Comparison of ENCODE assay signal across 12 cellular contexts in the genomic region with DNA sequence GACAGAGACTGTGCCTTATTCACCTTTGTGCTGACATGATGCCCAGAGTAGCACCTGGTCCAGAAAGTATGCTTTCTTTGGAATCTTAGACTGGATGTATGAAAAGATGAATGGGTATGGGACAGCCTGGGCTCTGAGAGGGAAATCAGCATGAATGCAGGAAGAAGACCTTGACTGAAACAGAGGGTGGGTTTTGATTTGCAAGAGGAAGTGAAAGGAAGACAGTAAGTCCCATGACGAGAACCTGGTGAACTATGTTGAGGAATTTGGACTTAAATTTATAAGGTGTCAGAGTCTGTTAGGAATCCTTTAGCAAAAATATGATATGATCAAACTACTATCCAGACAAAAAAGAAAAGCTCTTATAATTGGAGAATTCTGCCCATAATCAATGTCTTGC.
DNase-seq lines count a peak whose midpoint lies in the region; ATAC-seq and TF ChIP-seq lines count a peak whose summit lies in the region.
"Had no signal": no experiment of that assay in that cellular context is flagged by ENCODE, and none has a peak within 500 bp of the region (broad histone marks: within the 10 kb centered on the region; RNA-seq: fewer than 3 reads in every experiment).

No MANE protein-coding gene starts in this region.

- no peak overlapping the region for H2AK9ac ChIP-seq in IMR-90 (replicated peaks; ENCODE audit: low read depth, low read length, poor library complexity)

- TF ChIP-seq RAD21 in IMR-90 (IDR thresholded peaks at IDR 0.05; ENCODE audit: low read length), result no peak

- H4K20me1 ChIP-seq in IMR-90 (ENCODE audit: insufficient read depth, low read length), result no peaks in the 10 kb centered on the region

- H3K4ac ChIP-seq in IMR-90 (ENCODE audit: low read depth, low read length), result peak overlapping the region; percentile 54

- intact Hi-C loops in IMR-90 (cut with micrococcal nuclease), result no loop called here

- no peak overlapping the region for H3K4me2 ChIP-seq in IMR-90 (ENCODE audit: low read depth, low read length)

- no peak for TF ChIP-seq POLR2A in IMR-90 (IDR thresholded peaks at IDR 0.05; ENCODE audit: low read depth, low read length)

- DNase-seq in Ammon's horn (ENCODE audit: low spot score) (peak; percentile 46), IMR-90 (no peak), NCI-H1105 (lab: John Stamatoyannopoulos, UW) (no peak), MG63 (no peak), BE2C (no peak), T-helper 2 cell (no peak)
- DNase-seq: right cardiac atrium, trophoblast cell had no signal

- peaks cover 10% of the 10 kb centered on the region; the same call in 1 of the 2 replicates for H3K4me1 ChIP-seq in IMR-90 (ENCODE audit: control insufficient read depth, insufficient read depth, low read length)
- H3K4me1 ChIP-seq in BE2C, result peaks cover 5% of the 10 kb centered on the region; the same call in 1 of the 2 replicates

- H3K27me3 ChIP-seq in IMR-90 (ENCODE audit: control insufficient read depth, insufficient read depth, low read length) (no peaks in the 10 kb centered on the region), MG63 (no peaks in the 10 kb centered on the region), BE2C (no peaks in the 10 kb centered on the region)

- no peak overlapping the region for H2AFZ ChIP-seq in IMR-90 (replicated peaks; ENCODE audit: low read length, poor library complexity)

- H3K14ac ChIP-seq in IMR-90 (replicated peaks; ENCODE audit: low read depth, low read length), result no peak overlapping the region; the same call in none of the 2 replicates

- ATAC-seq in GM19351 (IDR thresholded peaks at IDR 0.05; ENCODE audit: unreplicated experiment), result peak; percentile 64
- peak; percentile 63 for ATAC-seq in HG02852 (IDR thresholded peaks at IDR 0.05; ENCODE audit: unreplicated experiment)
- ATAC-seq in IMR-90 (ENCODE audit: low read depth), result no peak
- ATAC-seq: A549, right cardiac atrium had no signal

- H3K36me3 ChIP-seq in IMR-90 (ENCODE audit: control insufficient read depth, insufficient read depth, low read length) (no peaks in the 10 kb centered on the region), MG63 (no peaks in the 10 kb centered on the region), BE2C (no peaks in the 10 kb centered on the region)

- WGBS in IMR-90 (ENCODE audit: extremely low coverage in 2 of 2, insufficient read length in 1 of 2), 2 experiments, result no CpG with 5 or more reads among the region's 1 CpG

- peak overlapping the region; percentile 50 for H2AK5ac ChIP-seq in IMR-90 (ENCODE audit: low read depth, low read length)

- no peak overlapping the region; the same call in 1 of the 2 replicates for H4K5ac ChIP-seq in IMR-90 (ENCODE audit: low read depth, low read length)

- no TSS peak for BruUV-seq in IMR-90 (replicated peaks; lab: Mats Ljungman, UMichigan)

- no peak overlapping the region for H3K23ac ChIP-seq in IMR-90 (ENCODE audit: low read depth, low read length)

- H2BK15ac ChIP-seq in IMR-90 (ENCODE audit: low read depth, low read length), result no peak overlapping the region; the same call in 2 of the 3 replicates

- H3K56ac ChIP-seq in IMR-90 (ENCODE audit: extremely low read depth, insufficient read depth, low read length), result no peak overlapping the region

- no peak for TF ChIP-seq CTCF in IMR-90 (conservative IDR thresholded peaks at IDR 0.05; ENCODE audit: low read depth, low read length)
- TF ChIP-seq CTCF in BE2C (IDR thresholded peaks at IDR 0.05; ENCODE audit: low read depth, low read length), result no peak

- CTCF ChIA-PET in IMR-90 (lab: Yijun Ruan, JAX), result no interaction called here

- in situ Hi-C loops in IMR-90 (cut with MboI; ENCODE audit: low sequenced_read_pairs), result loop anchor here (25.0 kb wide), 1 partner anchor 252 kb away; no protein-coding TSS in a partner anchor

- H3K9me1 ChIP-seq in IMR-90 (ENCODE audit: insufficient read depth, low read length), result no peaks in the 10 kb centered on the region

- dilution Hi-C loops in IMR-90 (cut with HindIII; ENCODE audit: low sequenced_read_pairs, unreplicated experiment), result no loop called here

- H3K79me1 ChIP-seq in IMR-90 (ENCODE audit: low read depth in 1 of 2, low read length in 2 of 2), result 0 out of 4 replicates have a peak, but pooled peaks cover 0 to 3% of the 10 kb centered on the region in 2 experiments

- peak overlapping the region in 1 of 2 experiments; percentile 13; a peak in 1 of 4 replicates for H4K8ac ChIP-seq in IMR-90 (ENCODE audit: low read depth in 2 of 2, low read length in 2 of 2)

- peak overlapping the region; percentile 74; the same call in 1 of the 2 replicates for H3K18ac ChIP-seq in IMR-90 (ENCODE audit: low read depth, low read length)

- POLR2A ChIA-PET in IMR-90 (lab: Charles Lee; ENCODE audit: unreplicated experiment), result no interaction called here

- H2BK120ac ChIP-seq in IMR-90 (ENCODE audit: low read depth, low read length), result peak overlapping the region; percentile 71

- H3K4me3 ChIP-seq in IMR-90 (ENCODE audit: insufficient read depth, low read depth, low read length) (no peak overlapping the region), MG63 (no peak overlapping the region), BE2C (ENCODE audit: low read depth, low read length) (no peak overlapping the region)
- H3K4me3 ChIP-seq: A549 had no signal

- H3K9me3 ChIP-seq in IMR-90 (ENCODE audit: control insufficient read depth, insufficient read depth, low read length), result no peaks in the 10 kb centered on the region
- H3K9me3 ChIP-seq in MG63, result no peaks in the 10 kb centered on the region
- H3K9me3 ChIP-seq in BE2C, result no peaks in the 10 kb centered on the region
- H3K9me3 ChIP-seq: A549 had no signal

- no peak overlapping the region for H2BK5ac ChIP-seq in IMR-90 (ENCODE audit: low read depth, low read length, poor library complexity, severe bottlenecking)

- H3K9ac ChIP-seq in IMR-90 (ENCODE audit: low read depth, low read length), result no peak overlapping the region

- H4K91ac ChIP-seq in IMR-90 (ENCODE audit: insufficient read depth, low read depth, low read length), result no peak overlapping the region

- H2BK20ac ChIP-seq in IMR-90 (ENCODE audit: low read depth, low read length), result peak overlapping the region; percentile 36; the same call in 1 of the 2 replicates

- H3K27ac ChIP-seq in IMR-90 (ENCODE audit: insufficient read depth, low read length), result no peak overlapping the region
- H3K27ac ChIP-seq: epithelial cell of prostate had no signal

TF ChIP-seq in IMR-90, 13 proteins besides CTCF, POLR2A, EP300 and RAD21:
- TF ChIP-seq MXI1 (IDR thresholded peaks at IDR 0.05; ENCODE audit: borderline replicate concordance, low read depth, low read length) (no peak), MAFK (IDR thresholded peaks at IDR 0.05; ENCODE audit: low read depth, low read length) (no peak), MAZ (IDR thresholded peaks at IDR 0.05; ENCODE audit: borderline replicate concordance, low read depth, low read length) (no peak), RCOR1 (IDR thresholded peaks at IDR 0.05; ENCODE audit: insufficient replicate concordance, low read length) (no peak), FOS (IDR thresholded peaks at IDR 0.05; ENCODE audit: low read depth, low read length) (no peak), CHD1 (IDR thresholded peaks at IDR 0.05; ENCODE audit: low read depth, low read length) (no peak), BHLHE40 (IDR thresholded peaks at IDR 0.05; ENCODE audit: low read depth, low read length) (no peak)
- TF ChIP-seq, protein P1, sequence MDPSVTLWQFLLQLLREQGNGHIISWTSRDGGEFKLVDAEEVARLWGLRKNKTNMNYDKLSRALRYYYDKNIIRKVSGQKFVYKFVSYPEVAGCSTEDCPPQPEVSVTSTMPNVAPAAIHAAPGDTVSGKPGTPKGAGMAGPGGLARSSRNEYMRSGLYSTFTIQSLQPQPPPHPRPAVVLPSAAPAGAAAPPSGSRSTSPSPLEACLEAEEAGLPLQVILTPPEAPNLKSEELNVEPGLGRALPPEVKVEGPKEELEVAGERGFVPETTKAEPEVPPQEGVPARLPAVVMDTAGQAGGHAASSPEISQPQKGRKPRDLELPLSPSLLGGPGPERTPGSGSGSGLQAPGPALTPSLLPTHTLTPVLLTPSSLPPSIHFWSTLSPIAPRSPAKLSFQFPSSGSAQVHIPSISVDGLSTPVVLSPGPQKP (IDR thresholded peaks at IDR 0.05; ENCODE audit: borderline replicate concordance, low read depth, low read length), result no peak
